In genomic region chr7:3879337-3880054, GRCh38 we compare ENCODE assay signal across 24 cellular contexts.
DNase-seq lines count a peak whose midpoint lies in the region; ATAC-seq, FAIRE-seq and TF ChIP-seq lines count a peak whose summit lies in the region.
"Had no signal": no experiment of that assay in that cellular context is flagged by ENCODE, and none has a peak within 500 bp of the region (broad histone marks: within the 10 kb centered on the region; RNA-seq: fewer than 3 reads in every experiment).

No MANE protein-coding gene starts in this region.

- POLR2A ChIA-PET in K562 (lab: Yijun Ruan, JAX) = no interaction called here

- ATAC-seq in Right ventricle myocardium inferior (peak; percentile 23), right cardiac atrium (no peak), K562 (no peak), upper lobe of right lung (peak; percentile 30), GM21360 (IDR thresholded peaks at IDR 0.05; ENCODE audit: unreplicated experiment) (no peak)
- ATAC-seq: A549; GM12878; naive thymus-derived CD8-positive, alpha-beta T cell had no signal

- H3K4me1 ChIP-seq in right cardiac atrium (ENCODE audit: control insufficient read depth, insufficient read depth, low read length) (no peaks in the 10 kb centered on the region), K562 (replicated peaks in 1 of 2; ENCODE audit: control insufficient read depth in 2 of 2, insufficient read depth in 2 of 2, low read length in 2 of 2) (peaks cover 0 to 3% of the 10 kb centered on the region in 2 experiments; a peak in 1 of 5 replicates), upper lobe of right lung (no peaks in the 10 kb centered on the region)
- H3K4me1 ChIP-seq: A549, uterus had no signal

- TF ChIP-seq RAD21 in K562 (CRISPR knock-in tag; conservative IDR thresholded peaks at IDR 0.05 in 1 of 2, IDR thresholded peaks at IDR 0.05 in 1 of 2) = no peak

- no peaks in the 10 kb centered on the region for H3K36me3 ChIP-seq in K562 (ENCODE audit: control insufficient read depth, insufficient read depth, low read length)
- no peaks in the 10 kb centered on the region for H3K36me3 ChIP-seq in upper lobe of right lung
- H3K36me3 ChIP-seq: MG63, uterus had no signal

- H2AFZ ChIP-seq in K562 (ENCODE audit: low read depth, low read length) = no peak overlapping the region

- no TSS peak for BruUV-seq in K562 (replicated peaks; lab: Mats Ljungman, UMichigan)

- peak; percentile 37; the same call in 1 of the 2 replicates for TF ChIP-seq EP300 in K562 (IDR thresholded peaks at IDR 0.05; ENCODE audit: low read length)

- H3K4me2 ChIP-seq in K562 (ENCODE audit: insufficient read depth, low read length) = no peak overlapping the region
- H3K4me2 ChIP-seq: A549 had no signal

- DNase-seq in Right ventricle myocardium inferior (ENCODE audit: missing footprints) (no peak), right cardiac atrium (no peak), NCI-H2171 (lab: John Stamatoyannopoulos, UW) (peak; percentile 58), K562 (ENCODE audit: extremely low read depth in 1 of 4, low spot score in 3 of 4) (peak in 1 of 4 experiments; percentile 5), upper lobe of right lung (no peak), activated gamma-delta T cell (lab: John Stamatoyannopoulos, UW) (no peak)
- DNase-seq in activated CD4-positive, alpha-beta T cell treated with anti-CD3 and anti-CD28 coated beads, Interleukin-2, amount 50 U/mL, for 4 hours = no peak
- DNase-seq: activated CD4-positive, alpha-beta T cell treated with anti-CD3 and anti-CD28 coated beads, Interleukin-2, amount 10 ng/mL, durations not matched to agents 24 days and 14 days; activated CD8-positive, alpha-beta memory T cell treated with anti-CD3 and anti-CD28 coated beads, Interleukin-2, amount 50 U/mL, for 4 hours; activated effector memory CD4-positive, alpha-beta T cell treated with anti-CD3 and anti-CD28 coated beads, Interleukin-2, amount 50 U/mL, for 16 hours; amniotic stem cell; caudate nucleus; foreskin melanocyte; HCEC 1CT; IMR-90; MG63; naive thymus-derived CD8-positive, alpha-beta T cell; NCI-H446; uterus had no signal

- H3K27me3 ChIP-seq in right cardiac atrium (ENCODE audit: control insufficient read depth, insufficient read depth) (no peaks in the 10 kb centered on the region), K562 (ENCODE audit: control insufficient read depth in 2 of 2, insufficient read depth in 2 of 2, low read length in 2 of 2) (peaks cover 5 to 23% of the 10 kb centered on the region in 2 experiments; a peak in 3 of 5 replicates), upper lobe of right lung (no peaks in the 10 kb centered on the region)
- H3K27me3 ChIP-seq: MG63, uterus had no signal

- no peaks in the 10 kb centered on the region for H3K79me2 ChIP-seq in K562 (ENCODE audit: control insufficient read depth, insufficient read depth, low read length)

- CTCF ChIA-PET in K562 (lab: Yijun Ruan, JAX; ENCODE audit: low intra/inter-chr PET ratio) = no interaction called here

- no peaks in the 10 kb centered on the region for H3K9me1 ChIP-seq in K562 (ENCODE audit: control insufficient read depth, insufficient read depth, low read length)

- TF ChIP-seq POLR2A in K562 (conservative IDR thresholded peaks at IDR 0.05) = no peak

- in situ Hi-C loops in K562 (cut with MboI) = loop anchor here (25.0 kb wide), 1 partner anchor 1017 kb away; no protein-coding TSS in a partner anchor

- H3K4me3 ChIP-seq in right cardiac atrium (ENCODE audit: low read length) = no peak overlapping the region
- H3K4me3 ChIP-seq in K562 = no peak overlapping the region
- H3K4me3 ChIP-seq in upper lobe of right lung = no peak overlapping the region
- H3K4me3 ChIP-seq: A549, GM12878, MG63, uterus had no signal

- TF ChIP-seq CTCF in K562 (IDR thresholded peaks at IDR 0.05 in 2 of 3, conservative IDR thresholded peaks at IDR 0.05 in 1 of 3; ENCODE audit: insufficient read depth in 2 of 3, low read depth in 1 of 3, low read length in 3 of 3) (no peak), upper lobe of right lung (IDR thresholded peaks at IDR 0.05) (no peak)

- H3K9ac ChIP-seq in K562 (ENCODE audit: insufficient read depth in 1 of 2, low read depth in 2 of 2, low read length in 2 of 2) = no peak overlapping the region

- 54% methylated on average over 13 of the region's 13 CpGs for WGBS in right cardiac atrium
- WGBS in K562 (ENCODE audit: insufficient coverage, low coverage, missing lambda C conversion rate) = 1% methylated on average over 13 of the region's 13 CpGs

- no peaks in the 10 kb centered on the region for H3K9me3 ChIP-seq in right cardiac atrium (ENCODE audit: control insufficient read depth, low read length)
- no peaks in the 10 kb centered on the region for H3K9me3 ChIP-seq in K562 (replicated peaks; ENCODE audit: control insufficient read depth, insufficient read depth, low read depth, low read length)
- no peaks in the 10 kb centered on the region for H3K9me3 ChIP-seq in upper lobe of right lung
- H3K9me3 ChIP-seq: MG63, uterus had no signal

- no peak for FAIRE-seq in K562 (lab: Jason Lieb, UNC)
- FAIRE-seq: A549, GM12878, kidney had no signal

- intact Hi-C loops in Right ventricle myocardium inferior (cut with DNase I) = no loop called here
- intact Hi-C loops in right cardiac atrium (cut with DNase I) = no loop called here
- intact Hi-C loops in K562 (cut with micrococcal nuclease) = no loop called here
- intact Hi-C loops in upper lobe of right lung (cut with DNase I) = no loop called here

- no peaks in the 10 kb centered on the region for H4K20me1 ChIP-seq in K562 (replicated peaks; ENCODE audit: control insufficient read depth, insufficient read depth, low read length)

- H3K27ac ChIP-seq in right cardiac atrium (ENCODE audit: low read length) (no peak overlapping the region), K562 (ENCODE audit: extremely low read depth, low read depth, low read length) (no peak overlapping the region), upper lobe of right lung (no peak overlapping the region)
- H3K27ac ChIP-seq: A549, epithelial cell of prostate, uterus had no signal

TF ChIP-seq in K562, 482 proteins besides CTCF, POLR2A, EP300 and RAD21 (continues in another document):
- no peak for TF ChIP-seq ATF7 (IDR thresholded peaks at IDR 0.05)
- TF ChIP-seq TAL1 (IDR thresholded peaks at IDR 0.05) = peak; percentile 76
- TF ChIP-seq ZNF431 (CRISPR knock-in tag; IDR thresholded peaks at IDR 0.05) = no peak
- TF ChIP-seq PKNOX1 (IDR thresholded peaks at IDR 0.05) = peak; percentile 35; the same call in 1 of the 2 replicates
- TF ChIP-seq MEIS2 (IDR thresholded peaks at IDR 0.05; ENCODE audit: partially characterized antibody) = peak; percentile 65
- no peak for TF ChIP-seq SPI1 (IDR thresholded peaks at IDR 0.05; ENCODE audit: borderline replicate concordance, low read depth, low read length)
- TF ChIP-seq CBFA2T2 (conservative IDR thresholded peaks at IDR 0.05) = peak; percentile 25; the same call in 1 of the 2 replicates
- no peak for TF ChIP-seq NCOA2 (IDR thresholded peaks at IDR 0.05; ENCODE audit: partially characterized antibody in 2 of 2)
- no peak for TF ChIP-seq EWSR1 (IDR thresholded peaks at IDR 0.05; ENCODE audit: borderline replicate concordance, low read depth, partially characterized antibody)
- TF ChIP-seq, protein P1, sequence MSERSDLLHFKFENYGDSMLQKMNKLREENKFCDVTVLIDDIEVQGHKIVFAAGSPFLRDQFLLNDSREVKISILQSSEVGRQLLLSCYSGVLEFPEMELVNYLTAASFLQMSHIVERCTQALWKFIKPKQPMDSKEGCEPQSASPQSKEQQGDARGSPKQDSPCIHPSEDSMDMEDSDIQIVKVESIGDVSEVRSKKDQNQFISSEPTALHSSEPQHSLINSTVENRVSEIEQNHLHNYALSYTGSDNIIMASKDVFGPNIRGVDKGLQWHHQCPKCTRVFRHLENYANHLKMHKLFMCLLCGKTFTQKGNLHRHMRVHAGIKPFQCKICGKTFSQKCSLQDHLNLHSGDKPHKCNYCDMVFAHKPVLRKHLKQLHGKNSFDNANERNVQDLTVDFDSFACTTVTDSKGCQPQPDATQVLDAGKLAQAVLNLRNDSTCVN (CRISPR knock-in tag; IDR thresholded peaks at IDR 0.05) = no peak
- no peak for TF ChIP-seq HDAC8 (tag; IDR thresholded peaks at IDR 0.05)
- TF ChIP-seq, protein P2, sequence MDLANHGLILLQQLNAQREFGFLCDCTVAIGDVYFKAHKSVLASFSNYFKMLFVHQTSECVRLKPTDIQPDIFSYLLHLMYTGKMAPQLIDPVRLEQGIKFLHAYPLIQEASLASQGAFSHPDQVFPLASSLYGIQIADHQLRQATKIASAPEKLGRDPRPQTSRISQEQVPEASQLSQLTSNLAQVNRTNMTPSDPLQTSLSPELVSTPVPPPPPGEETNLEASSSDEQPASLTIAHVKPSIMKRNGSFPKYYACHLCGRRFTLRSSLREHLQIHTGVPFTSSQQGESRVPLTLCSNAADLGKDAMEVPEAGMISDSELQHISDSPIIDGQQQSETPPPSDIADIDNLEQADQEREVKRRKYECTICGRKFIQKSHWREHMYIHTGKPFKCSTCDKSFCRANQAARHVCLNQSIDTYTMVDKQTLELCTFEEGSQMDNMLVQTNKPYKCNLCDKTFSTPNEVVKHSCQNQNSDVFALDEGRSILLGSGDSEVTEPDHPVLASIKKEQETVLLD (IDR thresholded peaks at IDR 0.05) = no peak
- TF ChIP-seq ZNF384 (IDR thresholded peaks at IDR 0.05; ENCODE audit: low read depth, low read length) = peak; percentile 65; the same call in 1 of the 2 replicates
- no peak for TF ChIP-seq HIVEP1 (CRISPR knock-in tag; IDR thresholded peaks at IDR 0.05)
- TF ChIP-seq NCOA6 (IDR thresholded peaks at IDR 0.05) = no peak
- TF ChIP-seq CBFA2T3 (IDR thresholded peaks at IDR 0.05) = peak; percentile 58

Comparison
In these comparisons a context has a peak if more than half of its experiments do, and no peak if none do; other contexts are left out.
1. ATAC-seq: peak in Right ventricle myocardium inferior (single experiment) and upper lobe of right lung (single experiment); none in right cardiac atrium (0 of 2), K562 (single experiment) and GM21360 (single experiment).